30 cellular contexts compared by ENCODE assay signal in genomic region chr5:175285263-175285662, GRCh38.
DNase-seq lines count a peak whose midpoint lies in the region; ATAC-seq, FAIRE-seq and TF ChIP-seq lines count a peak whose summit lies in the region.
"Had no signal": no experiment of that assay in that cellular context is flagged by ENCODE, and none has a peak within 500 bp of the region (broad histone marks: within the 10 kb centered on the region; RNA-seq: fewer than 3 reads in every experiment).

No MANE protein-coding gene starts in this region.

- ATAC-seq in RWPE2 (ENCODE audit: low read depth) (peak; percentile 40), GM21529 (IDR thresholded peaks at IDR 0.05; ENCODE audit: unreplicated experiment) (no peak), HG03095 (IDR thresholded peaks at IDR 0.05; ENCODE audit: unreplicated experiment) (no peak)
- ATAC-seq: activated CD8-positive, alpha-beta memory T cell treated with anti-CD3 and anti-CD28 coated beads, Interleukin-2, amount 10 ng/mL, durations not matched to agents 7 days and 5 days; naive thymus-derived CD4-positive, alpha-beta T cell; right cardiac atrium had no signal

- H3K4me1 Mint-ChIP-seq in activated naive CD4-positive, alpha-beta T cell treated with anti-CD3 and anti-CD28 coated beads, Interleukin-2, amount 10 ng/mL, durations not matched to agents 7 days and 5 days: no peaks in the 10 kb centered on the region
- H3K4me1 Mint-ChIP-seq: activated CD8-positive, alpha-beta memory T cell treated with anti-CD3 and anti-CD28 coated beads, Interleukin-2, amount 10 ng/mL, durations not matched to agents 7 days and 5 days; naive thymus-derived CD4-positive, alpha-beta T cell had no signal

- peaks cover 21% of the 10 kb centered on the region for H3K4me1 ChIP-seq in RWPE2 (ENCODE audit: insufficient read depth, poor library complexity, severe bottlenecking)
- H3K4me1 ChIP-seq in fibroblast of lung (ENCODE audit: control insufficient read depth, extremely low read depth, insufficient read depth, low read length): no peaks in the 10 kb centered on the region
- no peaks in the 10 kb centered on the region for H3K4me1 ChIP-seq in small intestine (ENCODE audit: control insufficient read depth in 2 of 2, insufficient read depth in 1 of 2, low read depth in 1 of 2, low read length in 1 of 2)
- H3K4me1 ChIP-seq: esophagus squamous epithelium, HAP-1 had no signal

- H4K20me1 ChIP-seq in fibroblast of lung (ENCODE audit: control insufficient read depth, extremely low read depth, insufficient read depth, low read length): no peaks in the 10 kb centered on the region
- H4K20me1 ChIP-seq: BLaER1 treated with 17β-estradiol and CSF1 and Interleukin-3, amounts not matched to agents 10 nM and 100 nM had no signal

- H3K4me2 ChIP-seq in fibroblast of lung (ENCODE audit: extremely low read depth, insufficient read depth, low read length): no peak overlapping the region
- H3K4me2 ChIP-seq: BLaER1 treated with 17β-estradiol and CSF1 and Interleukin-3, amounts not matched to agents 10 nM and 100 nM had no signal

- no peaks in the 10 kb centered on the region for H3K27me3 ChIP-seq in RWPE2 (ENCODE audit: insufficient read depth, poor library complexity, severe bottlenecking)
- H3K27me3 ChIP-seq in fibroblast of lung (ENCODE audit: control insufficient read depth, insufficient read depth, low read length): no peaks in the 10 kb centered on the region
- no peaks in the 10 kb centered on the region for H3K27me3 ChIP-seq in small intestine (ENCODE audit: control insufficient read depth in 2 of 2, insufficient read depth in 2 of 2, low read length in 2 of 2)
- H3K27me3 ChIP-seq: BLaER1 treated with 17β-estradiol and CSF1 and Interleukin-3, amounts not matched to agents 10 nM and 100 nM; neutrophil; tibial artery had no signal

- no peak for TF ChIP-seq CTCF in RWPE2 (IDR thresholded peaks at IDR 0.05; ENCODE audit: poor library complexity, severe bottlenecking)
- TF ChIP-seq CTCF in fibroblast of lung (conservative IDR thresholded peaks at IDR 0.05 in 1 of 2, IDR thresholded peaks at IDR 0.05 in 1 of 2; ENCODE audit: low read depth in 1 of 2, low read length in 2 of 2): no peak

- FAIRE-seq in small intestine (lab: Jason Lieb, UNC): no peak
- FAIRE-seq: endometrium, GM12892, kidney had no signal

- H3K27ac Mint-ChIP-seq in activated naive CD4-positive, alpha-beta T cell treated with anti-CD3 and anti-CD28 coated beads, Interleukin-2, amount 10 ng/mL, durations not matched to agents 7 days and 5 days: no peak overlapping the region
- H3K27ac Mint-ChIP-seq: activated CD8-positive, alpha-beta memory T cell treated with anti-CD3 and anti-CD28 coated beads, Interleukin-2, amount 10 ng/mL, durations not matched to agents 7 days and 5 days; brain; naive thymus-derived CD4-positive, alpha-beta T cell had no signal

- H3K36me3 ChIP-seq in RWPE2 (ENCODE audit: low read depth) (no peaks in the 10 kb centered on the region), fibroblast of lung (ENCODE audit: control insufficient read depth, insufficient read depth, low read length) (no peaks in the 10 kb centered on the region), small intestine (ENCODE audit: control insufficient read depth in 2 of 2, insufficient read depth in 2 of 2, low read length in 2 of 2) (no peaks in the 10 kb centered on the region)
- H3K36me3 ChIP-seq: BLaER1 treated with 17β-estradiol and CSF1 and Interleukin-3, amounts not matched to agents 10 nM and 100 nM; esophagus squamous epithelium; HAP-1; neutrophil; tibial artery had no signal

- H3K27ac ChIP-seq in RWPE2 (ENCODE audit: poor library complexity, severe bottlenecking) (peak overlapping the region; percentile 91), fibroblast of lung (ENCODE audit: insufficient read depth, low read length) (no peak overlapping the region), small intestine (ENCODE audit: low read depth in 1 of 2, low read length in 1 of 2) (no peak overlapping the region)
- H3K27ac ChIP-seq: BLaER1 treated with 17β-estradiol and CSF1 and Interleukin-3, amounts not matched to agents 10 nM and 100 nM; esophagus squamous epithelium; neutrophil; tibial artery had no signal

- H3K9me3 ChIP-seq in RWPE2 (ENCODE audit: severe bottlenecking) (no peaks in the 10 kb centered on the region), fibroblast of lung (ENCODE audit: control insufficient read depth, insufficient read depth, low read depth, low read length) (no peaks in the 10 kb centered on the region), small intestine (ENCODE audit: control insufficient read depth, low read depth) (no peaks in the 10 kb centered on the region)
- H3K9me3 ChIP-seq: BLaER1 treated with 17β-estradiol and CSF1 and Interleukin-3, amounts not matched to agents 10 nM and 100 nM; esophagus squamous epithelium; HAP-1; neutrophil; tibial artery had no signal

- no peaks in the 10 kb centered on the region for H3K9me3 Mint-ChIP-seq in activated naive CD4-positive, alpha-beta T cell treated with anti-CD3 and anti-CD28 coated beads, Interleukin-2, amount 10 ng/mL, durations not matched to agents 7 days and 5 days

- no peaks in the 10 kb centered on the region for H3K27me3 Mint-ChIP-seq in activated naive CD4-positive, alpha-beta T cell treated with anti-CD3 and anti-CD28 coated beads, Interleukin-2, amount 10 ng/mL, durations not matched to agents 7 days and 5 days

- no peak overlapping the region for H3K9ac ChIP-seq in fibroblast of lung (ENCODE audit: insufficient read depth, low read length)
- H3K9ac ChIP-seq: BLaER1 treated with 17β-estradiol and CSF1 and Interleukin-3, amounts not matched to agents 10 nM and 100 nM had no signal

- H3K36me3 Mint-ChIP-seq in activated naive CD4-positive, alpha-beta T cell treated with anti-CD3 and anti-CD28 coated beads, Interleukin-2, amount 10 ng/mL, durations not matched to agents 7 days and 5 days: no peaks in the 10 kb centered on the region
- H3K36me3 Mint-ChIP-seq: activated CD8-positive, alpha-beta memory T cell treated with anti-CD3 and anti-CD28 coated beads, Interleukin-2, amount 10 ng/mL, durations not matched to agents 7 days and 5 days; brain; naive thymus-derived CD4-positive, alpha-beta T cell had no signal

- no peak overlapping the region for H3K4me3 Mint-ChIP-seq in activated naive CD4-positive, alpha-beta T cell treated with anti-CD3 and anti-CD28 coated beads, Interleukin-2, amount 10 ng/mL, durations not matched to agents 7 days and 5 days
- H3K4me3 Mint-ChIP-seq: activated CD8-positive, alpha-beta memory T cell treated with anti-CD3 and anti-CD28 coated beads, Interleukin-2, amount 10 ng/mL, durations not matched to agents 7 days and 5 days; brain; naive thymus-derived CD4-positive, alpha-beta T cell had no signal

- H3K79me2 ChIP-seq in fibroblast of lung (ENCODE audit: control insufficient read depth, insufficient read depth, low read length): no peaks in the 10 kb centered on the region

- peak; percentile 33 for DNase-seq in GM04503 (ENCODE audit: low read depth)
- no peak for DNase-seq in RWPE2 (ENCODE audit: low spot score)
- DNase-seq in fibroblast of lung (ENCODE audit: low read depth in 2 of 2): peak; percentile 3 to 67
- DNase-seq in small intestine: peak; percentile 42
- DNase-seq in NAMALWA (ENCODE audit: low spot score): no peak
- no peak for DNase-seq in activated naive CD4-positive, alpha-beta T cell treated with anti-CD3 and anti-CD28 coated beads, Interleukin-2, amount 10 ng/mL, durations not matched to agents 7 days and 5 days
- DNase-seq: ACHN; activated CD8-positive, alpha-beta memory T cell treated with anti-CD3 and anti-CD28 coated beads, Interleukin-2, amount 10 ng/mL, durations not matched to agents 7 days and 5 days; activated T-cell treated with anti-CD3 and anti-CD28 coated beads, Interleukin-2, amount 50 U/mL, for 48 hours; esophagus squamous epithelium; head of caudate nucleus; Kasumi-1; kidney; midbrain; naive thymus-derived CD4-positive, alpha-beta T cell; NCI-H146; NCI-H2171; right cardiac atrium; stimulated activated CD4-positive, alpha-beta T cell treated with anti-CD3 and anti-CD28 coated beads, Interleukin-12 subunit alpha, Interleukin-12 subunit beta, amount 100 ng/mL, for 4 hours; stimulated activated CD4-positive, alpha-beta T cell treated with anti-CD3 and anti-CD28 coated beads, Interleukin-2, amount 100 ng/mL, for 48 hours; T-helper 2 cell; tibial artery had no signal

- no peak overlapping the region for H2AFZ ChIP-seq in fibroblast of lung (ENCODE audit: low read length)

- no peak overlapping the region for H3K4me3 ChIP-seq in RWPE2 (ENCODE audit: severe bottlenecking)
- no peak overlapping the region for H3K4me3 ChIP-seq in fibroblast of lung (replicated peaks in 1 of 4; ENCODE audit: control extremely low read depth in 1 of 4, insufficient read depth in 1 of 4, low read depth in 3 of 4, low read length in 4 of 4)
- no peak overlapping the region for H3K4me3 ChIP-seq in small intestine (ENCODE audit: low read depth in 1 of 2, low read length in 2 of 2)
- H3K4me3 ChIP-seq: BLaER1 treated with 17β-estradiol and CSF1 and Interleukin-3, amounts not matched to agents 10 nM and 100 nM; esophagus squamous epithelium; HAP-1; tibial artery had no signal

- CTCF ChIA-PET in activated naive CD4-positive, alpha-beta T cell treated with anti-CD3 and anti-CD28 coated beads, Interleukin-2, amount 10 ng/mL, durations not matched to agents 7 days and 5 days (lab: Charles Lee): no interaction called here

Comparison
In these comparisons a context has a peak if more than half of its experiments do, and no peak if none do; other contexts are left out.
1. DNase-seq: peak in GM04503 (single experiment), fibroblast of lung (2 of 2) and small intestine (single experiment); none in RWPE2 (single experiment), NAMALWA (single experiment) and activated naive CD4-positive, alpha-beta T cell treated with anti-CD3 and anti-CD28 coated beads, Interleukin-2, amount 10 ng/mL, durations not matched to agents 7 days and 5 days (single experiment).